Comparison of ENCODE assay signal across 8 cellular contexts in genomic region chr4:184100297-184100885, GRCh38.
DNase-seq lines count a peak whose midpoint lies in the region; ATAC-seq and TF ChIP-seq lines count a peak whose summit lies in the region.

No MANE protein-coding gene starts in this region.

- peak; percentile 68 for ATAC-seq in GM23338

- H3K4me3 Mint-ChIP-seq in GM23338 (no peak overlapping the region), neural crest cell (no peak overlapping the region)

- H4K20me1 ChIP-seq in GM23338 (replicated peaks; ENCODE audit: insufficient read depth), result no peaks in the 10 kb centered on the region

- no peak overlapping the region for H3K4me3 ChIP-seq in GM23338

- no peaks in the 10 kb centered on the region; the same call in 1 of the 3 replicates for H3K9me3 Mint-ChIP-seq in GM23338
- H3K9me3 Mint-ChIP-seq in neural crest cell, result peaks cover 4% of the 10 kb centered on the region

- DNase-seq in GM03348 (ENCODE audit: low spot score) (peak; percentile 56), GM23338 (ENCODE audit: low spot score) (peak; percentile 67), RPMI8226 (peak; percentile 49), neural crest cell (ENCODE audit: low read depth, low spot score) (peak; percentile 67), NCI-H2227 treated with DMSO at 0.1 percent for 48 hours (lab: John Stamatoyannopoulos, UW) (no peak), cerebellar nuclear complex (lab: John Stamatoyannopoulos, UW) (no peak), LoVo (ENCODE audit: low spot score) (no peak)
- peak; percentile 5 for DNase-seq in effector CD8-positive, alpha-beta T cell (lab: John Stamatoyannopoulos, UW)

- H3K36me3 ChIP-seq in GM23338 (ENCODE audit: insufficient read depth), result no peaks in the 10 kb centered on the region

- H3F3A ChIP-seq in GM23338 (replicated peaks; ENCODE audit: low read depth), result no peaks in the 10 kb centered on the region

- no peak overlapping the region for H3K4me2 ChIP-seq in GM23338

- no peaks in the 10 kb centered on the region; the same call in 1 of the 2 replicates for H3K4me1 ChIP-seq in GM23338 (ENCODE audit: insufficient read depth)

- H3K27ac Mint-ChIP-seq in GM23338 (no peak overlapping the region), neural crest cell (ENCODE audit: unreplicated experiment) (no peak overlapping the region)

- H3K27ac ChIP-seq in GM23338 (ENCODE audit: low read depth), result no peak overlapping the region

- no peak overlapping the region; the same call in 1 of the 2 replicates for H2AFZ ChIP-seq in GM23338

- H3K4me1 Mint-ChIP-seq in GM23338, result peaks cover 26% of the 10 kb centered on the region
- H3K4me1 Mint-ChIP-seq in neural crest cell, result peaks cover 9% of the 10 kb centered on the region

- peak; percentile 70 to 88 for TF ChIP-seq CTCF in GM23338 (conservative IDR thresholded peaks at IDR 0.05; ENCODE audit: low read depth in 2 of 2)
- peak; percentile 72 for TF ChIP-seq CTCF in neural crest cell (conservative IDR thresholded peaks at IDR 0.05)

- no peaks in the 10 kb centered on the region; the same call in 2 of the 3 replicates for H3K36me3 Mint-ChIP-seq in GM23338 (ENCODE audit: low read depth)
- H3K36me3 Mint-ChIP-seq in neural crest cell (ENCODE audit: low read depth), result no peaks in the 10 kb centered on the region

- no peaks in the 10 kb centered on the region for H3K9me2 ChIP-seq in GM23338 (ENCODE audit: insufficient read depth)

- no peaks in the 10 kb centered on the region for H3K27me3 ChIP-seq in GM23338 (ENCODE audit: insufficient read depth)

- H3K79me2 ChIP-seq in GM23338 (replicated peaks; ENCODE audit: insufficient read depth), result no peaks in the 10 kb centered on the region

- H3K27me3 Mint-ChIP-seq in GM23338 (ENCODE audit: insufficient read depth, low read depth, poor library complexity) (peaks cover 7% of the 10 kb centered on the region), neural crest cell (ENCODE audit: low read depth) (no peaks in the 10 kb centered on the region)

TF ChIP-seq in GM23338, 12 proteins besides CTCF, POLR2A, EP300 and RAD21:
- TF ChIP-seq NANOG (IDR thresholded peaks at IDR 0.05; ENCODE audit: borderline replicate concordance) (no peak), ZNF114 (CRISPR knock-in tag; IDR thresholded peaks at IDR 0.05) (no peak), POLR2AphosphoS5 (IDR thresholded peaks at IDR 0.05; ENCODE audit: low read depth) (no peak), EZH2 (IDR thresholded peaks at IDR 0.05; ENCODE audit: low read depth, unreplicated experiment) (no peak), STAT1 (IDR thresholded peaks at IDR 0.05; ENCODE audit: unreplicated experiment) (no peak), ETS1 (IDR thresholded peaks at IDR 0.05) (no peak)
TF ChIP-seq in GM23338: peak in this region for 0.

Comparison
In these comparisons a context has a peak if more than half of its experiments do, and no peak if none do; other contexts are left out.
1. DNase-seq: peak in GM03348 (single experiment), GM23338 (single experiment), RPMI8226 (single experiment), effector CD8-positive, alpha-beta T cell (single experiment) and neural crest cell (single experiment); none in NCI-H2227 treated with DMSO at 0.1 percent for 48 hours (single experiment), cerebellar nuclear complex (0 of 2) and LoVo (single experiment).